27 cellular contexts compared by ENCODE assay signal in the genomic region with DNA sequence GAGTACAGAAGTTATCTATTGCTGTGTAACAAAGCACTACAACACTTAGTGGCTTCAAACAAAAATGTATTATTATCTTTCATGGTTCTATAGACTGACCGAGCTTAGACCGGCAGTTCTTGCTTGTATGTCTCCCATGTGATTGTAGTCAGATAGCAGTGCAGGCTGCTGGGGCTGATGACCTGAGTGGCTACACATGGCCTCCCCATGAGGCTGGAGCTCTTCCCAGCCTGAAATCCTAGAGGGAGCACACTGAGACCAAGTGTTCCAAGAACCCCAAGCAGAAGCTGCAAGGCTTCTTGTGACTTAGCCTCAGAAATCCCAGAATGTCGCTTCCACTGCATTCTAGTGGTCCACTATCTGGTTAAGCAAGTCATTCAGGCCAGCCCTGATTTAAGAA.
"Had no signal": no experiment of that assay in that cellular context is flagged by ENCODE, and none has a peak within 500 bp of the region (broad histone marks: within the 10 kb centered on the region; RNA-seq: fewer than 3 reads in every experiment).

No MANE protein-coding gene starts in this region.

- H3K36me3 ChIP-seq: breast epithelium, heart right ventricle, left lung, lower lobe of right lung, right lobe of liver, stomach, thyroid gland, upper lobe of right lung had no signal

- H3K4me3 Mint-ChIP-seq: activated B cell treated with CpG ODN at 0.5 μM for 24 hours; activated CD8-positive, alpha-beta T cell treated with anti-CD3 and anti-CD28 coated beads for 36 hours; activated T-cell treated with anti-CD3 and anti-CD28 coated beads, Interleukin-2, amount 50 U/mL, for 72 hours; natural killer cell treated with Interleukin-12 subunit alpha and Interleukin-12 subunit beta and Interleukin-15 and Interleukin-18, amount 100 ng/mL, for 72 hours; stimulated activated memory B cell treated with anti-CD40 and anti-IgM and Interleukin-4, amounts not matched to agents 10 μg/mL and 1 μg/mL and 100 μg/mL, for 72 hours; T-helper 2 cell treated with Interferon-gamma antibody and Interleukin-4, amounts not matched to agents 5 μg/mL and 100 μg/mL, for 36 hours had no signal

- H3K4me1 ChIP-seq: breast epithelium, lower lobe of right lung, right lobe of liver, stomach, upper lobe of right lung had no signal

- DNase-seq: activated B cell treated with CpG ODN at 0.5 μM for 24 hours; activated CD4-positive, alpha-beta T cell treated with anti-CD3 and anti-CD28 coated beads, Interleukin-2, amount 50 U/mL, for 1 hour; activated CD8-positive, alpha-beta T cell treated with anti-CD3 and anti-CD28 coated beads for 36 hours; activated naive CD4-positive, alpha-beta T cell; activated T-cell treated with anti-CD3 and anti-CD28 coated beads, Interleukin-2, amount 50 U/mL, for 72 hours; central memory CD4-positive, alpha-beta T cell; effector CD8-positive, alpha-beta T cell; foreskin keratinocyte; heart right ventricle; kidney glomerular epithelial cell; left lung; lower lobe of right lung; mesendoderm; mucosa of descending colon; right lobe of liver; small intestine; stimulated activated CD4-positive, alpha-beta T cell treated with anti-CD3 and anti-CD28 coated beads, Interleukin-1b, Interleukin-23, amount 100 ng/mL, for 48 hours; stimulated activated CD4-positive, alpha-beta T cell treated with anti-CD3 and anti-CD28 coated beads, Interleukin-4, amount 100 ng/mL, for 4 hours; stimulated activated CD8-positive, alpha-beta memory T cell treated with anti-CD3 and anti-CD28 coated beads, Interleukin-4, amount 100 ng/mL, for 48 hours; stomach; thyroid gland; upper lobe of right lung had no signal

- H3K27ac Mint-ChIP-seq: activated CD8-positive, alpha-beta T cell treated with anti-CD3 and anti-CD28 coated beads for 36 hours; activated naive CD4-positive, alpha-beta T cell treated with anti-CD3 and anti-CD28 coated beads, Interleukin-2, amount 50 U/mL, for 72 hours; activated T-cell treated with anti-CD3 and anti-CD28 coated beads, Interleukin-2, amount 50 U/mL, for 72 hours; natural killer cell treated with Interleukin-12 subunit alpha and Interleukin-12 subunit beta and Interleukin-15 and Interleukin-18, amount 100 ng/mL, for 72 hours; T-helper 2 cell treated with Interferon-gamma antibody and Interleukin-4, amounts not matched to agents 5 μg/mL and 100 μg/mL, for 36 hours had no signal

- H3K27me3 Mint-ChIP-seq: activated B cell treated with CpG ODN at 0.5 μM for 24 hours; stimulated activated memory B cell treated with anti-CD40 and anti-IgM and Interleukin-4, amounts not matched to agents 10 μg/mL and 1 μg/mL and 100 μg/mL, for 72 hours had no signal

- H3K4me3 ChIP-seq: breast epithelium, heart right ventricle, left lung, lower lobe of right lung, mucosa of descending colon, right lobe of liver, stomach, thyroid gland, upper lobe of right lung had no signal

- ATAC-seq: activated CD8-positive, alpha-beta T cell treated with anti-CD3 and anti-CD28 coated beads for 36 hours; activated naive CD4-positive, alpha-beta T cell treated with anti-CD3 and anti-CD28 coated beads, Interleukin-2, amount 50 U/mL, for 72 hours; activated T-cell treated with anti-CD3 and anti-CD28 coated beads, Interleukin-2, amount 50 U/mL, for 72 hours; foreskin keratinocyte; heart right ventricle; left lung; lower lobe of right lung; mucosa of descending colon; natural killer cell treated with Interleukin-12 subunit alpha and Interleukin-12 subunit beta and Interleukin-15 and Interleukin-18, amount 100 ng/mL, for 72 hours; right lobe of liver; stimulated activated memory B cell treated with anti-CD40 and anti-IgM and Interleukin-4, amounts not matched to agents 10 μg/mL and 1 μg/mL and 100 μg/mL, for 72 hours; upper lobe of right lung had no signal

- H3K9me3 ChIP-seq: breast epithelium, heart right ventricle, left lung, lower lobe of right lung, mucosa of descending colon, right lobe of liver, stomach, thyroid gland, upper lobe of right lung had no signal

- H3K9me3 Mint-ChIP-seq: activated B cell treated with CpG ODN at 0.5 μM for 24 hours; activated CD8-positive, alpha-beta T cell treated with anti-CD3 and anti-CD28 coated beads for 36 hours; activated T-cell treated with anti-CD3 and anti-CD28 coated beads, Interleukin-2, amount 50 U/mL, for 72 hours; natural killer cell treated with Interleukin-12 subunit alpha and Interleukin-12 subunit beta and Interleukin-15 and Interleukin-18, amount 100 ng/mL, for 72 hours; stimulated activated memory B cell treated with anti-CD40 and anti-IgM and Interleukin-4, amounts not matched to agents 10 μg/mL and 1 μg/mL and 100 μg/mL, for 72 hours; T-helper 2 cell treated with Interferon-gamma antibody and Interleukin-4, amounts not matched to agents 5 μg/mL and 100 μg/mL, for 36 hours had no signal

- H3K27ac ChIP-seq: breast epithelium, foreskin keratinocyte, heart right ventricle, left lung, lower lobe of right lung, right lobe of liver, stomach, thyroid gland, upper lobe of right lung had no signal

- H3K27me3 ChIP-seq: breast epithelium, left lung, right lobe of liver, stomach, thyroid gland, upper lobe of right lung had no signal

- H3K36me3 Mint-ChIP-seq: natural killer cell treated with Interleukin-12 subunit alpha and Interleukin-12 subunit beta and Interleukin-15 and Interleukin-18, amount 100 ng/mL, for 72 hours; stimulated activated memory B cell treated with anti-CD40 and anti-IgM and Interleukin-4, amounts not matched to agents 10 μg/mL and 1 μg/mL and 100 μg/mL, for 72 hours had no signal
